Comparison of ENCODE assay signal across 29 cellular contexts in the genomic region with DNA sequence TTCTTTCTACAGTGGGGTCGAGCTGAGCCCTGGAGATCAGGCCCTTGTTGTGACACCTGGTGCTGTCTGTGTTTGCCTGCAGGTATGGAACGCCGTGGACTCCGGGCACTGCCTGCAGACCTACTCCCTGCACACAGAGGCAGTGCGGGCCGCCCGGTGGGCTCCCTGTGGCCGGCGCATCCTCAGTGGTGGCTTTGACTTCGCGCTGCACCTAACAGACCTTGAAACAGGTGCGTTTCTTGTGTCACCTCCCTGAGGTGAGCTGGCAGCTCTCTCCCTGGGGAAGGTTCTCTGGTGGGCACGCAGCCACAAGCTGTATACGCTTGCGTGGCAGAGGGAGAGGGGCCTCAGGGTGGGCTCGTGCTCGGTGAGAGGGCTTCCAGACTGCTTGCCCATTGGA.
"Had no signal": no experiment of that assay in that cellular context is flagged by ENCODE, and none has a peak within 500 bp of the region (broad histone marks: within the 10 kb centered on the region; RNA-seq: fewer than 3 reads in every experiment).

No MANE protein-coding gene starts in this region.

- H3K27me3 ChIP-seq: body of pancreas, esophagus muscularis mucosa, foreskin keratinocyte, gastrocnemius medialis had no signal

- H3K9me3 ChIP-seq: body of pancreas, esophagus muscularis mucosa, gastrocnemius medialis had no signal

- DNase-seq: activated B cell treated with CpG ODN at 0.5 μM for 24 hours; activated CD4-positive, alpha-beta T cell treated with anti-CD3 and anti-CD28 coated beads for 48 hours; activated CD4-positive, alpha-beta T cell treated with anti-CD3 and anti-CD28 coated beads, Interleukin-2, amount 50 U/mL, for 1 hour; activated CD4-positive, alpha-beta T cell treated with anti-CD3 and anti-CD28 coated beads, Interleukin-2, amount 50 U/mL, for 48 hours; activated CD8-positive, alpha-beta memory T cell treated with anti-CD3 and anti-CD28 coated beads for 24 hours; activated CD8-positive, alpha-beta T cell treated with anti-CD3 and anti-CD28 coated beads for 36 hours; activated effector memory CD4-positive, alpha-beta T cell treated with Interleukin-2 at 50 U/mL for 16 hours; activated gamma-delta T cell treated with Interleukin-2 at 50 U/mL for 16 hours; activated naive CD4-positive, alpha-beta T cell treated with anti-CD3 and anti-CD28 coated beads, Interleukin-2, amount 50 U/mL, for 16 hours; activated naive CD4-positive, alpha-beta T cell treated with Interleukin-2 at 50 U/mL for 16 hours; activated T-cell treated with anti-CD3 and anti-CD28 coated beads, Interleukin-2, amount 50 U/mL, for 4 hours; amniotic stem cell; anterior cingulate cortex; body of pancreas; cortex of kidney; dermis blood vessel endothelial cell; effector CD4-positive, alpha-beta T cell; effector memory CD8-positive, alpha-beta T cell; erythroblast; foreskin keratinocyte; gastrocnemius medialis; glutamatergic neuron; T-helper 1 cell; T-helper 17 cell; T1000; WERI-Rb-1 had no signal

- H3K4me1 ChIP-seq: foreskin keratinocyte had no signal

- H3K4me3 ChIP-seq: body of pancreas, esophagus muscularis mucosa, gastrocnemius medialis had no signal

- ATAC-seq: activated CD4-positive, CD25-positive, alpha-beta regulatory T cell treated with anti-CD3 and anti-CD28 coated beads, Interleukin-2, amount 50 U/mL, for 24 hours; activated CD8-positive, alpha-beta T cell treated with anti-CD3 and anti-CD28 coated beads for 36 hours; activated T-cell treated with anti-CD3 and anti-CD28 coated beads, Interleukin-2, amount 50 U/mL, for 4 hours; activated T-helper 17 cell treated with anti-CD3 and anti-CD28 coated beads, Interleukin-2, amount 50 U/mL, for 72 hours; body of pancreas; effector memory CD8-positive, alpha-beta T cell; foreskin keratinocyte; gastrocnemius medialis; T-helper 17 cell had no signal

- H3K27ac ChIP-seq: body of pancreas, esophagus muscularis mucosa, foreskin keratinocyte, gastrocnemius medialis, WERI-Rb-1 had no signal

- H3K36me3 ChIP-seq: gastrocnemius medialis, WERI-Rb-1 had no signal
